Comparison of ENCODE assay signal across 8 cellular contexts in the genomic region with DNA sequence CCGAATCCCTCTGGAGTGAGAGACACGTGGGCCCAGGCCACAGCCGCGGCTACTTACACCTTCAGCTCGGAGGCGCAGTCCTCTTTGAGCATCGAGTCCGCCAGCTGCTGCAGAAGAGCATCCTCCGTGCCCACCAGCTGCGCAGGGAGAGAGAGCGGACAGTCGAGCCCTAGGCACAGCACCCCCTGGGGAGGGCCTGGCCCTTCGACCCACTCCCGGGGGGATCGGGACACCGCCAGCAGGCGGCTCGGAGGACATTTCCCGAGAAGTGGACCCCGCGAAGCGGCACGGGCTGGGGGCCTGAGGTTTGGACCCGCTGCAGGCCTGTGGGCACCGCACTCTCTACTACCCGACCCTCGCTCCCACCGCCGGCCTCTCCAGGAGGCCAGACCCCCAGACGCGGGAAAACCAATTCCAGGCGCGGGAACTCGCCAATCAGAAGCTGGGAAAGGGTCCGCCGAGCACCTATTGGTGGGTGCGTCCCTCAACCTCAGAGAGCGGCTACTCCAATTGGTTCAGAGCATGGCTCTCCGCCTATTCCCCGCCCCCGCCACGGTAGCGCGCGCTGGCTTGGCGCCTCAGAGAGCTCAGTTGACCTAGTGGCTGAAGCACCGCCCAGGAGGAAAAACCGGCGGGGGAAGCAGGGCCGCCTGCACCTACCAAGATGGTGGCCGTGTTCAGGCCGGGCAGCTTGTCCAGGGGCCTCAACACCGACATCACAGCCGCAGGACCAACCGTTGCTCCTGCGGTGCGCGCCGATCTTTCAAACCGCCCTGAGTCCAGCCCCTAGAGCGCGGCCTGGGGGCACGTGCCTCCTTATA. TPM values are rescaled to one million over a fixed set of nuclear protein-coding genes. Genes with fewer than 3 reads are reported as not detected.
DNase-seq lines count a peak whose midpoint lies in the region; ATAC-seq lines count a peak whose summit lies in the region.

A gene with protein sequence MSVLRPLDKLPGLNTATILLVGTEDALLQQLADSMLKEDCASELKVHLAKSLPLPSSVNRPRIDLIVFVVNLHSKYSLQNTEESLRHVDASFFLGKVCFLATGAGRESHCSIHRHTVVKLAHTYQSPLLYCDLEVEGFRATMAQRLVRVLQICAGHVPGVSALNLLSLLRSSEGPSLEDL (minus strand): TSS at position 793 of the 821 bp plus-strand sequence. CDS start 76 bp downstream, at position 717.

- no peaks in the 10 kb centered on the region for H3K27me3 ChIP-seq in layer of hippocampus (ENCODE audit: control insufficient read depth, insufficient read depth, low read length)

- H3K4me3 Mint-ChIP-seq in activated CD4-positive, alpha-beta T cell treated with anti-CD3 and anti-CD28 coated beads, Interleukin-2, amount 10 ng/mL, durations not matched to agents 24 days and 14 days: peak within 1 kb of the TSS; percentile 94

- peaks cover 49% of the 10 kb centered on the region for H3K4me1 Mint-ChIP-seq in activated CD4-positive, alpha-beta T cell treated with anti-CD3 and anti-CD28 coated beads, Interleukin-2, amount 10 ng/mL, durations not matched to agents 24 days and 14 days

- DNase-seq in C1 segment of cervical spinal cord (lab: John Stamatoyannopoulos, UW): peak; percentile 65 to 98 (median 92)
- DNase-seq in NCI-H526 (lab: John Stamatoyannopoulos, UW): peak; percentile 89 to 95
- peak; percentile 98 for DNase-seq in activated CD4-positive, alpha-beta T cell treated with anti-CD3 and anti-CD28 coated beads, Interleukin-2, amount 10 ng/mL, durations not matched to agents 24 days and 14 days
- peak; percentile 28 for DNase-seq in cortex of kidney (lab: John Stamatoyannopoulos, UW)
- peak; percentile 78 to 96 (median 84) for DNase-seq in stimulated activated CD4-positive, alpha-beta T cell treated with anti-CD3 and anti-CD28 coated beads, Interleukin-1b, Interleukin-23, amount 100 ng/mL, for 24 hours (ENCODE audit: low read depth in 4 of 4, low spot score in 1 of 4)

- H3K36me3 Mint-ChIP-seq in activated CD4-positive, alpha-beta T cell treated with anti-CD3 and anti-CD28 coated beads, Interleukin-2, amount 10 ng/mL, durations not matched to agents 24 days and 14 days (ENCODE audit: low read depth): peaks cover 27% of the 10 kb centered on the region

- H3K9me3 Mint-ChIP-seq in activated CD4-positive, alpha-beta T cell treated with anti-CD3 and anti-CD28 coated beads, Interleukin-2, amount 10 ng/mL, durations not matched to agents 24 days and 14 days: no peaks in the 10 kb centered on the region

- H3K27ac Mint-ChIP-seq in activated CD4-positive, alpha-beta T cell treated with anti-CD3 and anti-CD28 coated beads, Interleukin-2, amount 10 ng/mL, durations not matched to agents 24 days and 14 days: peak within 1 kb of the TSS; percentile 94

- H3K27ac ChIP-seq in layer of hippocampus (ENCODE audit: low read depth, low read length): peak within 1 kb of the TSS; percentile 52

- no peaks in the 10 kb centered on the region for H3K27me3 Mint-ChIP-seq in activated CD4-positive, alpha-beta T cell treated with anti-CD3 and anti-CD28 coated beads, Interleukin-2, amount 10 ng/mL, durations not matched to agents 24 days and 14 days

- ATAC-seq in GM19324 (IDR thresholded peaks at IDR 0.05; ENCODE audit: low FRiP score, unreplicated experiment) (peak; percentile 85), HG03460 (IDR thresholded peaks at IDR 0.05; ENCODE audit: unreplicated experiment) (peak; percentile 71)

- intact Hi-C loops in activated CD4-positive, alpha-beta T cell treated with anti-CD3 and anti-CD28 coated beads, Interleukin-2, amount 10 ng/mL, durations not matched to agents 24 days and 14 days (cut with micrococcal nuclease): loop anchor here (2.0 kb wide), 3 partner anchors 124 to 498 kb away; a partner anchor contains a TSS

RNA-seq across cellular contexts. Expression of the gene that starts here (rescaled TPM):
- 86.9 and 88.6 TPM in 2 replicates for total RNA-seq in activated CD4-positive, alpha-beta T cell treated with anti-CD3 and anti-CD28 coated beads, Interleukin-2, amount 10 ng/mL, durations not matched to agents 24 days and 14 days

Comparison
In these comparisons a context has a peak if more than half of its experiments do, and no peak if none do; other contexts are left out.
1. Peak in every context shown above with its lines: DNase-seq, ATAC-seq and H3K27ac ChIP-seq.
2. DNase-seq: peak in every context shown above with its lines; median percentile 98 in activated CD4-positive, alpha-beta T cell treated with anti-CD3 and anti-CD28 coated beads, Interleukin-2, amount 10 ng/mL, durations not matched to agents 24 days and 14 days; 92 in C1 segment of cervical spinal cord; 92 in NCI-H526; 84 in stimulated activated CD4-positive, alpha-beta T cell treated with anti-CD3 and anti-CD28 coated beads, Interleukin-1b, Interleukin-23, amount 100 ng/mL, for 24 hours; 28 in cortex of kidney.